ENCODE assay signal across 8 cellular contexts in genomic region chr1:40312238-40313205, GRCh38. TPM values are rescaled to one million over a fixed set of nuclear protein-coding genes. Genes with fewer than 3 reads are reported as not detected.
A peak's percentile ranks its signal among the peaks of the same experiment; 100 is the strongest.
DNase-seq lines count a peak whose midpoint lies in the region; ATAC-seq and TF ChIP-seq lines count a peak whose summit lies in the region.

No MANE protein-coding gene starts in this region.

- CTCF ChIA-PET in activated CD8-positive, alpha-beta T cell treated with anti-CD3 and anti-CD28 coated beads, Interleukin-2, amount 10 ng/mL, durations not matched to agents 7 days and 5 days (lab: Charles Lee) = interaction anchor here (4.2 to 12.0 kb wide), 4 partner anchors 26 to 169 kb away, joined by 37 to 191 read pairs (median 94); no protein-coding TSS in a partner anchor
- CTCF ChIA-PET in Caco-2 (lab: Charles Lee) = no interaction called here

- H3K36me3 ChIP-seq in Caco-2 (ENCODE audit: control insufficient read depth, insufficient read depth, low read length) = no peaks in the 10 kb centered on the region

- no peaks in the 10 kb centered on the region for H3K4me1 ChIP-seq in Caco-2

- peak; percentile 29 to 34 for DNase-seq in stimulated activated CD4-positive, alpha-beta T cell treated with anti-CD3 and anti-CD28 coated beads, Interleukin-2, amount 100 ng/mL, for 24 hours
- DNase-seq in stimulated activated CD4-positive, alpha-beta T cell treated with anti-CD3 and anti-CD28 coated beads, Interleukin-12 subunit alpha, Interleukin-12 subunit beta, amount 100 ng/mL, for 4 hours = no peak
- DNase-seq in LHCN-M2 (ENCODE audit: low read depth) (peak; percentile 37), COLO829 (ENCODE audit: low spot score) (no peak), Caco-2 (no peak)
- DNase-seq in activated CD8-positive, alpha-beta T cell treated with anti-CD3 and anti-CD28 coated beads, Interleukin-2, amount 10 ng/mL, durations not matched to agents 7 days and 5 days = peak; percentile 33
- peak; percentile 21 for DNase-seq in stimulated activated naive CD4-positive, alpha-beta T cell treated with Interleukin-2 at 50 U/mL for 16 hours (lab: John Stamatoyannopoulos, UW)

- H3K4me3 Mint-ChIP-seq in activated CD8-positive, alpha-beta T cell treated with anti-CD3 and anti-CD28 coated beads, Interleukin-2, amount 10 ng/mL, durations not matched to agents 7 days and 5 days = no peak overlapping the region
- H3K4me3 Mint-ChIP-seq in Caco-2 (ENCODE audit: unreplicated experiment) = no peak overlapping the region

- H3K4me1 Mint-ChIP-seq in activated CD8-positive, alpha-beta T cell treated with anti-CD3 and anti-CD28 coated beads, Interleukin-2, amount 10 ng/mL, durations not matched to agents 7 days and 5 days (ENCODE audit: low read depth) = peaks cover 36% of the 10 kb centered on the region
- no peaks in the 10 kb centered on the region for H3K4me1 Mint-ChIP-seq in Caco-2 (ENCODE audit: low read depth, unreplicated experiment)

- POLR2A ChIA-PET in activated CD8-positive, alpha-beta T cell treated with anti-CD3 and anti-CD28 coated beads, Interleukin-2, amount 10 ng/mL, durations not matched to agents 7 days and 5 days (lab: Charles Lee) = no interaction called here
- POLR2A ChIA-PET in Caco-2 (lab: Charles Lee) = no interaction called here

- intact Hi-C loops in Caco-2 (cut with micrococcal nuclease; ENCODE audit: unreplicated experiment) = loop anchor here (10.0 kb wide), 1 partner anchor 58 kb away; the partner anchor contains the start of gene ZMPSTE24

- peak overlapping the region; percentile 50 for H3K27ac Mint-ChIP-seq in activated CD8-positive, alpha-beta T cell treated with anti-CD3 and anti-CD28 coated beads, Interleukin-2, amount 10 ng/mL, durations not matched to agents 7 days and 5 days
- H3K27ac Mint-ChIP-seq in Caco-2 (ENCODE audit: unreplicated experiment) = no peak overlapping the region

- no peak for ATAC-seq in activated CD8-positive, alpha-beta T cell treated with anti-CD3 and anti-CD28 coated beads, Interleukin-2, amount 10 ng/mL, durations not matched to agents 7 days and 5 days
- no peak for ATAC-seq in HG02571 (IDR thresholded peaks at IDR 0.05; ENCODE audit: unreplicated experiment)

- no peaks in the 10 kb centered on the region for H3K36me3 Mint-ChIP-seq in activated CD8-positive, alpha-beta T cell treated with anti-CD3 and anti-CD28 coated beads, Interleukin-2, amount 10 ng/mL, durations not matched to agents 7 days and 5 days (ENCODE audit: low read depth)
- no peaks in the 10 kb centered on the region for H3K36me3 Mint-ChIP-seq in Caco-2 (ENCODE audit: insufficient read depth, unreplicated experiment)

- TF ChIP-seq CTCF in Caco-2 (IDR thresholded peaks at IDR 0.05; ENCODE audit: insufficient read depth in 1 of 2, low read depth in 1 of 2, low read length in 1 of 2, severe bottlenecking in 1 of 2, unreplicated experiment in 1 of 2) = no peak

- BruUV-seq in Caco-2 (replicated peaks; lab: Mats Ljungman, UMichigan) = no TSS peak

- H3K27me3 ChIP-seq in Caco-2 (replicated peaks; ENCODE audit: control insufficient read depth, insufficient read depth, low read length) = no peaks in the 10 kb centered on the region

- no peaks in the 10 kb centered on the region for H3K9me3 Mint-ChIP-seq in activated CD8-positive, alpha-beta T cell treated with anti-CD3 and anti-CD28 coated beads, Interleukin-2, amount 10 ng/mL, durations not matched to agents 7 days and 5 days (ENCODE audit: insufficient read depth)
- no peaks in the 10 kb centered on the region for H3K9me3 Mint-ChIP-seq in Caco-2 (ENCODE audit: unreplicated experiment)

- no peaks in the 10 kb centered on the region for H3K9me3 ChIP-seq in Caco-2

- H3K4me3 ChIP-seq in Caco-2 (ENCODE audit: low read depth, low read length) = no peak overlapping the region

- peaks cover 14% of the 10 kb centered on the region for H3K27me3 Mint-ChIP-seq in activated CD8-positive, alpha-beta T cell treated with anti-CD3 and anti-CD28 coated beads, Interleukin-2, amount 10 ng/mL, durations not matched to agents 7 days and 5 days (ENCODE audit: low read depth)
- no peaks in the 10 kb centered on the region for H3K27me3 Mint-ChIP-seq in Caco-2 (ENCODE audit: insufficient read depth, unreplicated experiment)

RNA-seq across cellular contexts. Expression of gene COL9A2, which starts 4.6 kb away (rescaled TPM):
- total RNA-seq in LHCN-M2 (2014; rRNA removed) (not detected in 2 replicates), Caco-2 (2022) (0.23 and 0.39 TPM in 2 replicates)
- 0.10 TPM for polyA plus RNA-seq in LHCN-M2 (2012)
- 1 to 10 TPM; 2.4 to 2.5 TPM for total RNA-seq in activated CD8-positive, alpha-beta T cell treated with anti-CD3 and anti-CD28 coated beads, Interleukin-2, amount 10 ng/mL, durations not matched to agents 7 days and 5 days

RNA-seq across cellular contexts. Expression of gene ZMPSTE24, which starts 54.5 kb away (rescaled TPM):
- total RNA-seq in LHCN-M2 (2014; rRNA removed) (53.0 and 56.5 TPM in 2 replicates), Caco-2 (2022) (37.9 and 39.9 TPM in 2 replicates)
- 19.0 TPM for polyA plus RNA-seq in LHCN-M2 (2012)
- total RNA-seq in activated CD8-positive, alpha-beta T cell treated with anti-CD3 and anti-CD28 coated beads, Interleukin-2, amount 10 ng/mL, durations not matched to agents 7 days and 5 days = 10 to 100 TPM; 28.9 to 29.8 TPM

Comparison
In these comparisons a context has a peak if more than half of its experiments do, and no peak if none do; other contexts are left out.
1. DNase-seq: peak in stimulated activated CD4-positive, alpha-beta T cell treated with anti-CD3 and anti-CD28 coated beads, Interleukin-2, amount 100 ng/mL, for 24 hours (2 of 2), LHCN-M2 (single experiment), activated CD8-positive, alpha-beta T cell treated with anti-CD3 and anti-CD28 coated beads, Interleukin-2, amount 10 ng/mL, durations not matched to agents 7 days and 5 days (single experiment) and stimulated activated naive CD4-positive, alpha-beta T cell treated with Interleukin-2 at 50 U/mL for 16 hours (single experiment); none in stimulated activated CD4-positive, alpha-beta T cell treated with anti-CD3 and anti-CD28 coated beads, Interleukin-12 subunit alpha, Interleukin-12 subunit beta, amount 100 ng/mL, for 4 hours (single experiment), COLO829 (single experiment) and Caco-2 (0 of 2).